13 cellular contexts compared by ENCODE assay signal in genomic region chr20:35303382-35303734, GRCh38. TPM values are rescaled to one million over a fixed set of nuclear protein-coding genes. Genes with fewer than 3 reads are reported as not detected.
DNase-seq lines count a peak whose midpoint lies in the region; ATAC-seq and TF ChIP-seq lines count a peak whose summit lies in the region.
"Had no signal": no experiment of that assay in that cellular context is flagged by ENCODE, and none has a peak within 500 bp of the region (broad histone marks: within the 10 kb centered on the region; RNA-seq: fewer than 3 reads in every experiment).

No MANE protein-coding gene starts in this region.

- no peak overlapping the region for H2BK120ac ChIP-seq in trophoblast cell (ENCODE audit: insufficient read depth, low read length, poor library complexity)

- TF ChIP-seq CTCF in PC-3 (conservative IDR thresholded peaks at IDR 0.05; ENCODE audit: low read depth, low read length), result no peak
- TF ChIP-seq CTCF in mammary epithelial cell (conservative IDR thresholded peaks at IDR 0.05 in 1 of 2, IDR thresholded peaks at IDR 0.05 in 1 of 2; ENCODE audit: extremely low read depth in 1 of 2, insufficient read depth in 1 of 2, low read depth in 1 of 2, low read length in 2 of 2), result no peak

- no peak overlapping the region for H3K14ac ChIP-seq in trophoblast cell (ENCODE audit: low read length)

- no peak overlapping the region for H3K23ac ChIP-seq in trophoblast cell (ENCODE audit: low read length)

- POLR2A ChIA-PET in PC-3 (lab: Charles Lee; ENCODE audit: unreplicated experiment), result interaction anchor here (0.5 kb wide), 1 partner anchor 67 kb away, joined by 4 read pairs; no protein-coding TSS in a partner anchor

- no peak overlapping the region for H3K4ac ChIP-seq in trophoblast cell (ENCODE audit: low read depth, low read length)

- H3K27ac ChIP-seq in GM23248, result no peak overlapping the region
- peak overlapping the region; percentile 98 for H3K27ac ChIP-seq in PC-3 (ENCODE audit: low read length)
- peak overlapping the region; percentile 95 for H3K27ac ChIP-seq in mammary epithelial cell (ENCODE audit: insufficient read depth, low read depth, low read length)
- H3K27ac ChIP-seq in trophoblast cell (ENCODE audit: low read depth, low read length), result no peak overlapping the region

- no peak for ATAC-seq in PC-3
- no peak for ATAC-seq in HG02938 (IDR thresholded peaks at IDR 0.05; ENCODE audit: unreplicated experiment)

- no peak for DNase-seq in GM23248
- DNase-seq in PC-3, result no peak
- DNase-seq in mammary epithelial cell, result no peak
- no peak for DNase-seq in trophoblast cell
- DNase-seq in activated CD8-positive, alpha-beta memory T cell treated with anti-CD3 and anti-CD28 coated beads, Interleukin-2, amount 50 U/mL, for 4 hours, result no peak
- DNase-seq in SW 1271 (lab: John Stamatoyannopoulos, UW), result no peak

- WGBS in GM23248 (ENCODE audit: low coverage in 1 of 2, low lambda C conversion rate in 2 of 2, missing lambda C conversion rate in 2 of 2), 2 experiments, result 78 to 79% methylated on average over 11 of the region's 11 CpGs
- 48% methylated on average over 10 of the region's 11 CpGs for WGBS in mammary epithelial cell (ENCODE audit: low coverage, missing lambda C conversion rate)
- WGBS in trophoblast cell (ENCODE audit: extremely low coverage, insufficient coverage, insufficient read length), result no CpG with 5 or more reads among the region's 11 CpGs

- intact Hi-C loops in PC-3 (cut with micrococcal nuclease), result loop anchor here (1.0 to 2.0 kb wide), 3 partner anchors 19 to 143 kb away; partner anchors contain the start of gene EIF6
- intact Hi-C loops in mammary epithelial cell (cut with micrococcal nuclease), result loop anchor here (1.0 to 10.0 kb wide), 3 partner anchors 19 to 314 kb away; partner anchors contain the start of genes EIF6 and SPAG4

- H3K9me2 ChIP-seq in GM23248 (ENCODE audit: insufficient read depth) (no peaks in the 10 kb centered on the region), PC-3 (replicated peaks; ENCODE audit: low read length) (no peaks in the 10 kb centered on the region)

- H3K27me3 ChIP-seq in GM23248 (replicated peaks; ENCODE audit: insufficient read depth), result no peaks in the 10 kb centered on the region
- H3K27me3 ChIP-seq in PC-3 (ENCODE audit: low read length), result no peaks in the 10 kb centered on the region
- no peaks in the 10 kb centered on the region for H3K27me3 ChIP-seq in mammary epithelial cell (ENCODE audit: insufficient read depth, low read length)
- H3K27me3 ChIP-seq in trophoblast cell (ENCODE audit: insufficient read depth, low read length), result no peaks in the 10 kb centered on the region
- H3K27me3 ChIP-seq: tibial nerve had no signal

- no peak overlapping the region for H2AK5ac ChIP-seq in trophoblast cell (ENCODE audit: low read length)

- peaks cover 12% of the 10 kb centered on the region for H3K79me1 ChIP-seq in trophoblast cell (ENCODE audit: low read length)

- H3K9me3 ChIP-seq in GM23248 (ENCODE audit: low read depth) (no peaks in the 10 kb centered on the region), PC-3 (ENCODE audit: low read length) (no peaks in the 10 kb centered on the region), mammary epithelial cell (replicated peaks; ENCODE audit: insufficient read depth, low read length) (no peaks in the 10 kb centered on the region), trophoblast cell (ENCODE audit: insufficient read depth, low read depth, low read length) (peaks cover 4% of the 10 kb centered on the region)
- H3K9me3 ChIP-seq: tibial nerve had no signal

- CTCF ChIA-PET in PC-3 (lab: Charles Lee) (interaction anchor here (1.1 kb wide), 1 partner anchor 15 kb away, joined by 4 read pairs; no protein-coding TSS in a partner anchor), mammary epithelial cell (lab: Charles Lee; ENCODE audit: low non-redundant PET) (interaction anchor here (1.2 kb wide), 2 partner anchors 26 to 144 kb away, joined by 3 to 7 read pairs; no protein-coding TSS in a partner anchor)

- H3K4me2 ChIP-seq in GM23248 (ENCODE audit: unreplicated experiment), result no peak overlapping the region
- H3K4me2 ChIP-seq in PC-3 (ENCODE audit: low read length), result peak overlapping the region; percentile 51
- peak overlapping the region; percentile 52 for H3K4me2 ChIP-seq in mammary epithelial cell (ENCODE audit: insufficient read depth, low read depth, low read length)
- no peak overlapping the region for H3K4me2 ChIP-seq in trophoblast cell (ENCODE audit: low read length)

- in situ Hi-C loops in GM23248 (cut with MboI), result loop anchor here (5.0 kb wide), 1 partner anchor 134 kb away; the partner anchor contains the start of gene GDF5
- in situ Hi-C loops in mammary epithelial cell (cut with MboI; ENCODE audit: low sequenced_read_pairs in 2 of 2), result loop anchor here (5.0 to 10.0 kb wide), 2 partner anchors 141 to 149 kb away; no protein-coding TSS in a partner anchor

- no peak overlapping the region for H3K4me3 ChIP-seq in GM23248
- H3K4me3 ChIP-seq in PC-3 (ENCODE audit: low read length), result no peak overlapping the region
- H3K4me3 ChIP-seq in mammary epithelial cell (replicated peaks in 1 of 3; ENCODE audit: insufficient read depth in 1 of 3, low read depth in 2 of 3, low read length in 3 of 3), result no peak overlapping the region
- no peak overlapping the region for H3K4me3 ChIP-seq in trophoblast cell (ENCODE audit: low read depth, low read length)
- H3K4me3 ChIP-seq: lung, tibial nerve had no signal

- no peak overlapping the region for H4K91ac ChIP-seq in trophoblast cell (ENCODE audit: low read depth, low read length)

- dilution Hi-C loops in mammary epithelial cell (cut with HindIII; ENCODE audit: low sequenced_read_pairs), result no loop called here

- H3K4me1 ChIP-seq in GM23248 (ENCODE audit: insufficient read depth) (peaks cover 62% of the 10 kb centered on the region), PC-3 (ENCODE audit: insufficient read depth, low read length) (peaks cover 70% of the 10 kb centered on the region), mammary epithelial cell (ENCODE audit: insufficient read depth, low read length) (peaks cover 68% of the 10 kb centered on the region), trophoblast cell (ENCODE audit: control insufficient read depth in 1 of 2, insufficient read depth in 2 of 2, low read length in 2 of 2) (peaks cover 27 to 29% of the 10 kb centered on the region in 2 experiments)

- no TSS peak for BruUV-seq in PC-3 (replicated peaks; lab: Mats Ljungman, UMichigan)
- TSS peak; percentile 43 for BruUV-seq in mammary epithelial cell (replicated peaks; lab: Mats Ljungman, UMichigan)

- no peak overlapping the region for H2BK12ac ChIP-seq in trophoblast cell (ENCODE audit: low read length)

- no peak overlapping the region for H3K18ac ChIP-seq in trophoblast cell (ENCODE audit: low read length)

- 0 out of 2 replicates have a peak overlapping the region, but pooled peaks have one; percentile 52 for H2AFZ ChIP-seq in GM23248
- H2AFZ ChIP-seq in PC-3 (ENCODE audit: low read length), result peak overlapping the region; percentile 23
- peak overlapping the region; percentile 39 for H2AFZ ChIP-seq in mammary epithelial cell (ENCODE audit: low read depth, low read length)
- H2AFZ ChIP-seq in trophoblast cell (ENCODE audit: insufficient read depth, low read length, poor library complexity), result no peak overlapping the region

- H3F3A ChIP-seq in GM23248 (ENCODE audit: insufficient read depth), result peaks cover 45% of the 10 kb centered on the region
- peaks cover 17% of the 10 kb centered on the region for H3F3A ChIP-seq in PC-3 (ENCODE audit: low read length, unreplicated experiment)

- H3K36me3 ChIP-seq in GM23248 (ENCODE audit: low read depth), result no peaks in the 10 kb centered on the region
- H3K36me3 ChIP-seq in PC-3 (ENCODE audit: low read depth, low read length), result no peaks in the 10 kb centered on the region
- H3K36me3 ChIP-seq in mammary epithelial cell (ENCODE audit: insufficient read depth, low read length), result no peaks in the 10 kb centered on the region
- H3K36me3 ChIP-seq in trophoblast cell (ENCODE audit: control insufficient read depth in 1 of 2, insufficient read depth in 2 of 2, low read length in 2 of 2), result no peaks in the 10 kb centered on the region

- H3K79me2 ChIP-seq in GM23248 (ENCODE audit: insufficient read depth) (no peaks in the 10 kb centered on the region), PC-3 (ENCODE audit: low read length) (0 out of 2 replicates have a peak, but pooled peaks cover 7% of the 10 kb centered on the region), mammary epithelial cell (ENCODE audit: insufficient read depth, low read length) (peaks cover 9% of the 10 kb centered on the region), trophoblast cell (ENCODE audit: control insufficient read depth, insufficient read depth, low read length, poor library complexity) (no peaks in the 10 kb centered on the region)

- H4K8ac ChIP-seq in trophoblast cell (ENCODE audit: low read depth, low read length), result peak overlapping the region; percentile 5

- H2BK5ac ChIP-seq in trophoblast cell (ENCODE audit: low read depth, low read length, poor library complexity), result no peak overlapping the region

- H3K9ac ChIP-seq in GM23248 (peak overlapping the region; percentile 32; the same call in 1 of the 2 replicates), PC-3 (ENCODE audit: low read length) (peak overlapping the region; percentile 91), mammary epithelial cell (ENCODE audit: insufficient read depth, low read length) (peak overlapping the region; percentile 61), trophoblast cell (ENCODE audit: low read length) (peak overlapping the region; percentile 11)

- no peak overlapping the region for H4K12ac ChIP-seq in trophoblast cell (ENCODE audit: low read depth, low read length)

- no peaks in the 10 kb centered on the region for H4K20me1 ChIP-seq in GM23248 (ENCODE audit: insufficient read depth)
- no peaks in the 10 kb centered on the region for H4K20me1 ChIP-seq in PC-3 (ENCODE audit: low read length)
- no peaks in the 10 kb centered on the region for H4K20me1 ChIP-seq in mammary epithelial cell (ENCODE audit: insufficient read depth, low read length)

RNA-seq across cellular contexts. Expression of gene FAM83C, which starts 11.1 kb away (rescaled TPM):
- total RNA-seq in GM23248 (2014; rRNA removed; shearing (Covaris generic)), result not detected in 2 replicates
- polyA plus RNA-seq in GM23248 (2016; fragmentation: Nextera tagmentation; extraction: Ambion mirVana) (not detected in 2 replicates), mammary epithelial cell (not detected)
- total RNA-seq in PC-3 (2014; rRNA removed) (0.12 TPM in 1 of 2 replicates, not detected in the other), mammary epithelial cell (not detected)
- polyA minus RNA-seq in mammary epithelial cell, result not detected
- 0.01 TPM in 2 replicates for polyA plus RNA-seq in trophoblast cell (2013)
- total RNA-seq: endodermal cell, fibroblast of villous mesenchyme, H7, lung, skeletal muscle tissue, tibial nerve had no signal
- polyA plus RNA-seq: lung had no signal

RNA-seq across cellular contexts. Expression of gene EIF6, which starts 18.8 kb away (rescaled TPM):
- 166 and 183 TPM in 2 replicates for total RNA-seq in GM23248 (2014; rRNA removed; shearing (Covaris generic))
- polyA plus RNA-seq in GM23248 (2016; fragmentation: Nextera tagmentation; extraction: Ambion mirVana) (245 and 247 TPM in 2 replicates), mammary epithelial cell (427 TPM)
- total RNA-seq in PC-3 (2014; rRNA removed) (292 and 294 TPM in 2 replicates), mammary epithelial cell (100 to 1,000 TPM; 203 to 285 TPM)
- polyA minus RNA-seq in mammary epithelial cell, result 408 TPM
- 91.0 and 92.3 TPM in 2 replicates for polyA plus RNA-seq in trophoblast cell (2013)

RNA-seq across cellular contexts. Expression of gene MMP24OS, which starts 25.4 kb away (rescaled TPM):
- total RNA-seq in GM23248 (2014; rRNA removed; shearing (Covaris generic)), result 26.8 and 30.0 TPM in 2 replicates
- polyA plus RNA-seq in GM23248 (2016; fragmentation: Nextera tagmentation; extraction: Ambion mirVana), result 81.7 and 85.3 TPM in 2 replicates
- total RNA-seq in PC-3 (2014; rRNA removed), result 19.5 and 22.7 TPM in 2 replicates
- total RNA-seq in mammary epithelial cell, result 10 to 100 TPM; 30.8 to 94.6 TPM
- polyA plus RNA-seq in mammary epithelial cell, result 34.1 TPM
- polyA minus RNA-seq in mammary epithelial cell, result 105 TPM
- 76.2 and 79.4 TPM in 2 replicates for polyA plus RNA-seq in trophoblast cell (2013)

Comparison
In these comparisons a context has a peak if more than half of its experiments do, and no peak if none do; other contexts are left out.
1. H3K27ac ChIP-seq: peak in PC-3 (single experiment) and mammary epithelial cell (single experiment); none in GM23248 (single experiment) and trophoblast cell (single experiment).
2. H3K4me2 ChIP-seq: peak in PC-3 (single experiment) and mammary epithelial cell (single experiment); none in GM23248 (single experiment) and trophoblast cell (single experiment).
3. H3K9ac ChIP-seq: peak in every context shown above with its lines; median percentile 91 in PC-3; 61 in mammary epithelial cell; 32 in GM23248; 11 in trophoblast cell.